ENCODE assay signal across 26 cellular contexts in genomic region chr10:32793033-32793432, GRCh38.
"Had no signal": no experiment of that assay in that cellular context is flagged by ENCODE, and none has a peak within 500 bp of the region (broad histone marks: within the 10 kb centered on the region; RNA-seq: fewer than 3 reads in every experiment).

No MANE protein-coding gene starts in this region.

- H3K27me3 Mint-ChIP-seq: activated naive CD8-positive, alpha-beta T cell treated with anti-CD3 and anti-CD28 coated beads, Interleukin-2, amount 10 ng/mL, durations not matched to agents 7 days and 5 days; central memory CD8-positive, alpha-beta T cell had no signal

- H3K27ac ChIP-seq: breast epithelium, Peyer's patch, RWPE1 had no signal

- H3K9me3 Mint-ChIP-seq: central memory CD8-positive, alpha-beta T cell; T-helper 1 cell treated with Interleukin-12 subunit alpha and Interleukin-12 subunit beta and Interleukin-4 antibody, amounts not matched to agents 30 μg/mL and 1 μg/mL, for 36 hours; WTC11 had no signal

- H3K27me3 ChIP-seq: breast epithelium, Peyer's patch had no signal

- H3K4me3 Mint-ChIP-seq: activated CD8-positive, alpha-beta T cell treated with anti-CD3 and anti-CD28 coated beads, Interleukin-2, amount 10 ng/mL, durations not matched to agents 7 days and 5 days; activated naive CD8-positive, alpha-beta T cell treated with anti-CD3 and anti-CD28 coated beads, Interleukin-2, amount 10 ng/mL, durations not matched to agents 7 days and 5 days; central memory CD8-positive, alpha-beta T cell; T-helper 1 cell treated with Interleukin-12 subunit alpha and Interleukin-12 subunit beta and Interleukin-4 antibody, amounts not matched to agents 30 μg/mL and 1 μg/mL, for 36 hours; WTC11 had no signal

- ATAC-seq: activated CD8-positive, alpha-beta T cell treated with anti-CD3 and anti-CD28 coated beads, Interleukin-2, amount 10 ng/mL, durations not matched to agents 7 days and 5 days; WTC11 had no signal

- H3K36me3 Mint-ChIP-seq: activated naive CD8-positive, alpha-beta T cell treated with anti-CD3 and anti-CD28 coated beads, Interleukin-2, amount 10 ng/mL, durations not matched to agents 7 days and 5 days; WTC11 had no signal

- H3K27ac Mint-ChIP-seq: activated CD8-positive, alpha-beta T cell treated with anti-CD3 and anti-CD28 coated beads, Interleukin-2, amount 10 ng/mL, durations not matched to agents 7 days and 5 days; activated naive CD8-positive, alpha-beta T cell treated with anti-CD3 and anti-CD28 coated beads, Interleukin-2, amount 10 ng/mL, durations not matched to agents 7 days and 5 days; T-helper 1 cell treated with Interleukin-12 subunit alpha and Interleukin-12 subunit beta and Interleukin-4 antibody, amounts not matched to agents 30 μg/mL and 1 μg/mL, for 36 hours; WTC11 had no signal

- H3K36me3 ChIP-seq: breast epithelium had no signal

- H3K4me3 ChIP-seq: breast epithelium, Peyer's patch had no signal

- H3K4me1 ChIP-seq: breast epithelium, Peyer's patch had no signal

- H3K4me1 Mint-ChIP-seq: activated naive CD8-positive, alpha-beta T cell treated with anti-CD3 and anti-CD28 coated beads, Interleukin-2, amount 10 ng/mL, durations not matched to agents 7 days and 5 days; central memory CD8-positive, alpha-beta T cell; WTC11 had no signal

- DNase-seq: activated CD4-positive, alpha-beta T cell treated with anti-CD3 and anti-CD28 coated beads for 48 hours; activated CD4-positive, alpha-beta T cell treated with anti-CD3 and anti-CD28 coated beads, Interleukin-2, amount 50 U/mL, for 4 hours; activated CD4-positive, CD25-positive, alpha-beta regulatory T cell treated with anti-CD3 and anti-CD28 coated beads, Interleukin-2, amount 50 U/mL, for 72 hours; activated CD8-positive, alpha-beta memory T cell treated with anti-CD3 and anti-CD28 coated beads, Interleukin-2, amount 50 U/mL, for 48 hours; activated CD8-positive, alpha-beta T cell treated with anti-CD3 and anti-CD28 coated beads, Interleukin-2, amount 10 ng/mL, durations not matched to agents 7 days and 5 days; activated naive CD4-positive, alpha-beta T cell treated with anti-CD3 and anti-CD28 coated beads, Interleukin-2, amount 50 U/mL, for 16 hours; activated naive CD8-positive, alpha-beta T cell treated with anti-CD3 and anti-CD28 coated beads, Interleukin-2, amount 10 ng/mL, durations not matched to agents 7 days and 5 days; activated T-cell treated with anti-CD3 and anti-CD28 coated beads, Interleukin-2, amount 50 U/mL, for 1 hour; aorta; MM.1S; NCI-H1105; NCI-H1436; NCI-H1694 treated with DMSO at 0.1 percent for 48 hours; NCI-H2029 treated with DMSO at 0.1 percent for 48 hours; NCI-H345; NCI-H510A; NCI-H526 treated with DMSO at 0.1 percent for 48 hours; NK-92 treated with Interleukin-12 subunit alpha and Interleukin-12 subunit beta, amount 100 ng/mL, for 24 hours; Peyer's patch; SHP77; T-helper 9 cell had no signal
